In the genomic region with DNA sequence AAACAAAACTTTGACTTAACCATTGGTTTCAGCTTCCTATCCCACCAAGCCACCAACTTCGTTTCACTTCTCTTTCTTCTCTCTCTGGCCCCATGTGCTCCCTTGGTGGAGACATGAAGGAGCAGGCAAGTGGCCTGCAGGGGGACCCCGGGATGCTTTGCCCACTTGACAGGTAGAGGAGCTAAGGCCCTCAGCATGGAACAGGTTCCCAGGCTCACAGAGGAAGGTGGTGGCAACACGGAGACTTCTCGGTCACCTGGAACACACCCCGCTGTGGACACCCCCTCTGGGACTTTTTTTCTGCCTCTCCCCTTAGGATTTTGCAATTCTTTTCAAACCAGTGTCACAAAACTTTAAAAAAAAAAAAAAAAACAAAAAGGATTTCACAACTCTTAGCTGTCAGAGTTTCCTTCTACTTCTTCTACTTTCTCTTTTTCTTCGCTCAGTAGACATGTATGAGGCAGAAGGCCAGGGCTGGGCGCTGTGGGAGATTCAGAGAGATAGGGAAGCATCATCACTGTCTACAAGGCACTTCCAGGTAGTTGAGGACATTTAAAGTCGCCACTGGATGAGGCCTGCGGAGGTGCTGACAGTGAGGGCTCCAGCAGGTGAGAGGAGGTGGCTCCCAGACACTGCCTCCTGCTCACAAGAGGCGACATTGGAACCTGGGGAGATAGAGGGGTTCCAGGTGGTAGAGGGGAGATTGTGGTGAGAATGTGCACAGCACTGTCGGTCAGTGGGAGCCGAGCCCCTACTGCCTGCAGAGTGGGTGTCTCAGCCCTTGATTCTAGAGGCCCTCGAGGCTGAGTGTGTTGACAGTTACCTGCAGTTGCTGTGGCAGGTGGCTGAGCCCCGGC, we compare ENCODE assay signal across 8 cellular contexts.
A peak's percentile ranks its signal among the peaks of the same experiment; 100 is the strongest.
DNase-seq lines count a peak whose midpoint lies in the region; ATAC-seq and TF ChIP-seq lines count a peak whose summit lies in the region.

No MANE protein-coding gene starts in this region.

- intact Hi-C loops in heart left ventricle (cut with DNase I), result no loop called here

- ATAC-seq in GM18858 (IDR thresholded peaks at IDR 0.05; ENCODE audit: unreplicated experiment) (peak; percentile 82), HG02938 (IDR thresholded peaks at IDR 0.05; ENCODE audit: unreplicated experiment) (peak; percentile 75), heart left ventricle (no peak)

- H4K20me1 ChIP-seq in OCI-LY1 (ENCODE audit: insufficient read depth, low read length), result no peaks in the 10 kb centered on the region

- H3K9me2 ChIP-seq in OCI-LY1 (ENCODE audit: low read depth, low read length), result no peaks in the 10 kb centered on the region

- H3K4me1 ChIP-seq in OCI-LY1 (ENCODE audit: insufficient read depth, low read length, severe bottlenecking), result no peaks in the 10 kb centered on the region
- H3K4me1 ChIP-seq in heart left ventricle, result peaks cover 0 to 69% (median 35%) of the 10 kb centered on the region in 12 donors

- no peak overlapping the region for H2AFZ ChIP-seq in OCI-LY1 (ENCODE audit: low read length)

- no peaks in the 10 kb centered on the region for H3K79me2 ChIP-seq in OCI-LY1 (ENCODE audit: insufficient read depth, low read length)

- H3K27ac ChIP-seq in AG04450 (ENCODE audit: low read depth, low read length) (no peak overlapping the region), OCI-LY1 (ENCODE audit: low read depth, low read length, poor library complexity, severe bottlenecking) (no peak overlapping the region), heart left ventricle (peak overlapping the region; percentile 73 to 100 (median 92))

- no peak overlapping the region for H3K4me2 ChIP-seq in OCI-LY1 (ENCODE audit: low read length)

- H3K27me3 ChIP-seq in AG04450 (ENCODE audit: control insufficient read depth, insufficient read depth, low read length) (no peaks in the 10 kb centered on the region), OCI-LY1 (ENCODE audit: insufficient read depth, low read length) (peaks cover 4% of the 10 kb centered on the region; the same call in 1 of the 2 replicates), heart left ventricle (no peaks in the 10 kb centered on the region)

- no peak for TF ChIP-seq POLR2A in heart left ventricle (IDR thresholded peaks at IDR 0.05)

- H3K36me3 ChIP-seq in OCI-LY1 (ENCODE audit: insufficient read depth, low read length) (no peaks in the 10 kb centered on the region), heart left ventricle (peaks cover 0 to 90% (median 53%) of the 10 kb centered on the region in 9 donors)

- no peak for DNase-seq in AG04450 (ENCODE audit: low read depth, low spot score)
- DNase-seq in heart left ventricle, result no peak
- no peak for DNase-seq in GF-D8 (lab: John Stamatoyannopoulos, UW)
- no peak for DNase-seq in stimulated activated naive CD4-positive, alpha-beta T cell treated with Interleukin-2 at 50 U/mL for 16 hours (lab: John Stamatoyannopoulos, UW)
- no peak for DNase-seq in GOT3 (lab: John Stamatoyannopoulos, UW)

- H3K4me3 ChIP-seq in AG04450 (ENCODE audit: low read depth, low read length) (no peak overlapping the region), OCI-LY1 (ENCODE audit: low read depth, low read length, poor library complexity, severe bottlenecking) (no peak overlapping the region), heart left ventricle (no peak overlapping the region)

- H3K9me3 ChIP-seq in AG04450 (ENCODE audit: control insufficient read depth, insufficient read depth, low read length) (no peaks in the 10 kb centered on the region), OCI-LY1 (ENCODE audit: low read length) (no peaks in the 10 kb centered on the region), heart left ventricle (no peaks in the 10 kb centered on the region)

- POLR2A ChIA-PET in AG04450 (lab: Yijun Ruan, JAX), result no interaction called here

- no peak overlapping the region for H3K9ac ChIP-seq in OCI-LY1 (ENCODE audit: low read length)

- CTCF ChIA-PET in AG04450 (lab: Charles Lee), result interaction anchor here (1.1 to 2.9 kb wide), 3 partner anchors 9 to 219 kb away, joined by 3 to 22 read pairs (median 5); no protein-coding TSS in a partner anchor

- no peaks in the 10 kb centered on the region for H3F3A ChIP-seq in OCI-LY1 (ENCODE audit: insufficient read depth, low read length)

- WGBS in heart left ventricle, 4 donors, result 77 to 83% (median 80%) methylated on average over 14 of the region's 14 CpGs

- TF ChIP-seq CTCF in AG04450 (IDR thresholded peaks at IDR 0.05; ENCODE audit: low read depth, low read length), result 0 out of 2 replicates have a peak, but pooled peaks have one; percentile 21
- peak; percentile 43; the same call in 1 of the 2 replicates for TF ChIP-seq CTCF in OCI-LY1 (IDR thresholded peaks at IDR 0.05; ENCODE audit: low read length)
- TF ChIP-seq CTCF in heart left ventricle (IDR thresholded peaks at IDR 0.05), result peak in 2 of 12 donors; percentile 5 to 22

Comparison
In these comparisons a context has a peak if more than half of its experiments do, and no peak if none do; other contexts are left out.
1. H3K27ac ChIP-seq: peak in heart left ventricle (12 of 12); none in AG04450 (single experiment) and OCI-LY1 (single experiment).
2. ATAC-seq: peak in GM18858 (single experiment) and HG02938 (single experiment); none in heart left ventricle (0 of 4).